22 cellular contexts compared by ENCODE assay signal in the genomic region with DNA sequence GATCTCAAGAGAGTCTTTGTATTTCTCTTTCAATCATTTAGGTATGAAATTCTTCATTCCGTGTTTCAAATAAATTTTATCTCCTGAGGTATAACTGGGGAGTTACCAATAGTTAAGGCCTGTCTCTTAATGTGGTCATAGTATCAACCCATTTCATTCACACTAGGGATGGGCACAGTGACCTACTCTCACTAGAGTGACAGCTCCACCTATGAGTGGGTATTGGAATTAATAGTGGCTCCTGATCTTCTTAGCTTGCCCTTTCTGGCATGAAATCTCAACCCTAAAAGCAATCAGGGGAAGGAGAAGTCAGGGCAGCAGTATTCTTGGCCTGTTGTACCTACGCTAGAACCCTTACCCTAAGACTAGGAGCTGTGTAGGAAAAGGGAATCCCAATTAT.
DNase-seq lines count a peak whose midpoint lies in the region; ATAC-seq, FAIRE-seq and TF ChIP-seq lines count a peak whose summit lies in the region.
"Had no signal": no experiment of that assay in that cellular context is flagged by ENCODE, and none has a peak within 500 bp of the region (broad histone marks: within the 10 kb centered on the region; RNA-seq: fewer than 3 reads in every experiment).

No MANE protein-coding gene starts in this region.

- no peak overlapping the region for H3K14ac ChIP-seq in H1 (ENCODE audit: insufficient read length)

- no peak for FAIRE-seq in H1 (lab: Jason Lieb, UNC)
- FAIRE-seq: endothelial cell of umbilical vein, keratinocyte, small intestine had no signal

- H2AFZ ChIP-seq in MM.1S (ENCODE audit: low read length), result no peak overlapping the region
- no peak overlapping the region for H2AFZ ChIP-seq in H1 (ENCODE audit: low read length)

- H3K27me3 Mint-ChIP-seq in MCF 10A (ENCODE audit: insufficient read depth, unreplicated experiment), result peaks cover 66% of the 10 kb centered on the region
- no peaks in the 10 kb centered on the region for H3K27me3 Mint-ChIP-seq in natural killer cell treated with Interleukin-12 subunit alpha and Interleukin-12 subunit beta and Interleukin-15 and Interleukin-18, amount 100 ng/mL, for 72 hours

- no peaks in the 10 kb centered on the region for H3F3A ChIP-seq in MM.1S (ENCODE audit: insufficient read depth, low read length)

- no peaks in the 10 kb centered on the region for H3K79me1 ChIP-seq in H1 (ENCODE audit: low read depth, low read length)

- H3K36me3 ChIP-seq in breast epithelium (no peaks in the 10 kb centered on the region), MM.1S (replicated peaks; ENCODE audit: insufficient read depth, low read length) (no peaks in the 10 kb centered on the region), H1 (ENCODE audit: control insufficient read depth in 2 of 4, insufficient read depth in 4 of 4, low read length in 3 of 4) (no peaks in the 10 kb centered on the region), heart right ventricle (no peaks in the 10 kb centered on the region)
- H3K36me3 ChIP-seq: brain microvascular endothelial cell, thyroid gland had no signal

- H3K23me2 ChIP-seq in H1 (ENCODE audit: low read depth, low read length), result no peaks in the 10 kb centered on the region; the same call in 1 of the 2 replicates

- no peak for ATAC-seq in heart right ventricle
- ATAC-seq in natural killer cell treated with Interleukin-12 subunit alpha and Interleukin-12 subunit beta and Interleukin-15 and Interleukin-18, amount 100 ng/mL, for 72 hours, result no peak
- ATAC-seq: CD8-positive, alpha-beta T cell; stimulated activated naive CD8-positive, alpha-beta T cell treated with anti-CD3 and anti-CD28 coated beads, Interleukin-15, Interleukin-2, amounts not matched to agents 100 U/mL and 50 U/mL, for 24 hours; T-cell had no signal

- H2BK5ac ChIP-seq in H1 (ENCODE audit: low read depth, low read length), result no peak overlapping the region

- peaks cover 0 to 3% of the 10 kb centered on the region in 2 donors for H3K9me3 ChIP-seq in breast epithelium
- no peaks in the 10 kb centered on the region for H3K9me3 ChIP-seq in MM.1S (replicated peaks; ENCODE audit: insufficient read depth, low read length)
- H3K9me3 ChIP-seq in H1 (ENCODE audit: insufficient read depth in 2 of 2, low read depth in 1 of 2, low read length in 1 of 2), result no peaks in the 10 kb centered on the region
- peaks cover 0 to 23% (median 0%) of the 10 kb centered on the region in 11 donors for H3K9me3 ChIP-seq in heart right ventricle
- H3K9me3 ChIP-seq: thyroid gland had no signal

- peak; percentile 62 to 70 for TF ChIP-seq RAD21 in H1 (IDR thresholded peaks at IDR 0.05 in 1 of 2, conservative IDR thresholded peaks at IDR 0.05 in 1 of 2; ENCODE audit: low read depth in 2 of 2, low read length in 2 of 2)

- CTCF ChIA-PET in MCF 10A (lab: Yijun Ruan, JAX), result interaction anchor here (0.6 to 3.3 kb wide), 5 partner anchors 11 to 659 kb away, joined by 3 to 36 read pairs (median 3); no protein-coding TSS in a partner anchor
- CTCF ChIA-PET in H1 (lab: Charles Lee; ENCODE audit: partially characterized antibody), result interaction anchor here (0.9 to 5.2 kb wide), 17 partner anchors 9 to 584 kb away, joined by 3 to 25 read pairs (median 5); no protein-coding TSS in a partner anchor

- no peaks in the 10 kb centered on the region for H3K36me3 Mint-ChIP-seq in MCF 10A (ENCODE audit: insufficient read depth, unreplicated experiment)
- H3K36me3 Mint-ChIP-seq in natural killer cell treated with Interleukin-12 subunit alpha and Interleukin-12 subunit beta and Interleukin-15 and Interleukin-18, amount 100 ng/mL, for 72 hours, result no peaks in the 10 kb centered on the region
- H3K36me3 Mint-ChIP-seq: CD8-positive, alpha-beta T cell; T-cell had no signal

- intact Hi-C loops in MCF 10A (cut with micrococcal nuclease), result loop anchor here (5.0 kb wide), 1 partner anchor 439 kb away; no protein-coding TSS in a partner anchor
- intact Hi-C loops in breast epithelium (cut with DNase I; ENCODE audit: low total_unique reads), result no loop called here
- intact Hi-C loops in heart right ventricle (cut with DNase I), result loop anchor here in 1 of 10 donors (5.0 kb wide), 1 partner anchor 579 kb away; no protein-coding TSS in a partner anchor

- no peak overlapping the region for H2BK15ac ChIP-seq in H1 (ENCODE audit: low read length)

- no peaks in the 10 kb centered on the region for H3K9me2 ChIP-seq in MM.1S (replicated peaks; ENCODE audit: insufficient read depth, low read length)

- TF ChIP-seq CTCF in MCF 10A (IDR thresholded peaks at IDR 0.05; ENCODE audit: unreplicated experiment) (no peak), breast epithelium (IDR thresholded peaks at IDR 0.05) (no peak), MM.1S (IDR thresholded peaks at IDR 0.05; ENCODE audit: low read length) (peak; percentile 42), H1 (IDR thresholded peaks at IDR 0.05; ENCODE audit: control extremely low read depth in 1 of 3, insufficient read depth in 1 of 3, low read depth in 1 of 3, low read length in 3 of 3) (peak in 2 of 3 experiments; percentile 34 to 59; a peak in 3 of 4 replicates), heart right ventricle (IDR thresholded peaks at IDR 0.05) (no peak)

- H3K4me1 Mint-ChIP-seq in MCF 10A (ENCODE audit: insufficient read depth, unreplicated experiment), result no peaks in the 10 kb centered on the region
- H3K4me1 Mint-ChIP-seq in natural killer cell treated with Interleukin-12 subunit alpha and Interleukin-12 subunit beta and Interleukin-15 and Interleukin-18, amount 100 ng/mL, for 72 hours (ENCODE audit: low read depth in 2 of 2), result no peaks in the 10 kb centered on the region
- H3K4me1 Mint-ChIP-seq: T-cell had no signal

- H4K5ac ChIP-seq in H1 (ENCODE audit: insufficient read length, low read depth, low read length), result no peak overlapping the region

- H3K79me2 ChIP-seq in MM.1S (ENCODE audit: low read length) (no peaks in the 10 kb centered on the region), H1 (ENCODE audit: control insufficient read depth in 1 of 2, insufficient read depth in 2 of 2, low read length in 2 of 2) (no peaks in the 10 kb centered on the region)

- H2AK5ac ChIP-seq in H1 (ENCODE audit: low read depth, low read length), result no peak overlapping the region

- H3K9ac ChIP-seq in MM.1S (ENCODE audit: low read length) (no peak overlapping the region), H1 (replicated peaks in 1 of 4; ENCODE audit: extremely low read depth in 1 of 4, low read depth in 3 of 4, low read length in 3 of 4) (no peak overlapping the region)

- H2BK20ac ChIP-seq in H1 (ENCODE audit: low read length), result no peak overlapping the region

- WGBS in H1 (ENCODE audit: extremely low coverage in 1 of 2, insufficient coverage in 1 of 2, insufficient read length in 1 of 2, insufficient replicate concordance in 2 of 2, low coverage in 1 of 2, low lambda C conversion rate in 2 of 2, missing lambda C conversion rate in 1 of 2), 2 experiments, result 89% methylated on average over 2 of the region's 2 CpGs; no CpG with 5 or more reads in 1 of the 2 experiments
- WGBS in heart right ventricle, 2 donors, result 85 to 88% methylated on average over 2 of the region's 2 CpGs

- no peak overlapping the region for H3K18ac ChIP-seq in H1 (ENCODE audit: extremely low read depth, low read length)

- H3K4me1 ChIP-seq in breast epithelium (no peaks in the 10 kb centered on the region), MM.1S (ENCODE audit: low read length) (no peaks in the 10 kb centered on the region), H1 (replicated peaks in 1 of 4; ENCODE audit: control insufficient read depth in 3 of 4, insufficient read depth in 4 of 4, low read length in 3 of 4) (no peaks in the 10 kb centered on the region), heart right ventricle (no peaks in the 10 kb centered on the region)
- H3K4me1 ChIP-seq: thyroid gland had no signal

- no peak overlapping the region for H3K23ac ChIP-seq in H1 (ENCODE audit: insufficient read length)

- H3K4me3 Mint-ChIP-seq in MCF 10A (ENCODE audit: unreplicated experiment), result no peak overlapping the region
- H3K4me3 Mint-ChIP-seq in natural killer cell treated with Interleukin-12 subunit alpha and Interleukin-12 subunit beta and Interleukin-15 and Interleukin-18, amount 100 ng/mL, for 72 hours, result no peak overlapping the region
- H3K4me3 Mint-ChIP-seq: CD8-positive, alpha-beta T cell; T-cell had no signal

- H4K20me1 ChIP-seq in MM.1S (ENCODE audit: insufficient read depth, low read length) (no peaks in the 10 kb centered on the region), H1 (replicated peaks in 1 of 2; ENCODE audit: control insufficient read depth in 1 of 2, insufficient read depth in 2 of 2, low read length in 2 of 2) (no peaks in the 10 kb centered on the region)

- H3K4ac ChIP-seq in H1 (replicated peaks; ENCODE audit: insufficient read length, low read depth, low read length), result no peak overlapping the region

- H2BK12ac ChIP-seq in H1 (ENCODE audit: low read depth, low read length), result no peak overlapping the region

- no peak overlapping the region for H3K27ac ChIP-seq in breast epithelium
- peak overlapping the region; percentile 2; the same call in 1 of the 2 replicates for H3K27ac ChIP-seq in MM.1S (ENCODE audit: low read length)
- H3K27ac ChIP-seq in H1 (ENCODE audit: low read depth, low read length), result no peak overlapping the region
- no peak overlapping the region for H3K27ac ChIP-seq in heart right ventricle
- H3K27ac ChIP-seq: brain microvascular endothelial cell, coronary artery, thyroid gland had no signal

- no peak for TF ChIP-seq EP300 in H1 (IDR thresholded peaks at IDR 0.05; ENCODE audit: borderline replicate concordance in 1 of 2, low read depth in 2 of 2, low read length in 2 of 2)

- H4K91ac ChIP-seq in H1 (replicated peaks; ENCODE audit: insufficient read length, low read length), result no peak overlapping the region

- POLR2A ChIA-PET in MCF 10A (lab: Yijun Ruan, JAX) (no interaction called here), H1 (lab: Charles Lee; ENCODE audit: partially characterized antibody) (no interaction called here)

- H3K4me2 ChIP-seq in MM.1S (ENCODE audit: low read depth, low read length), result no peak overlapping the region
- no peak overlapping the region for H3K4me2 ChIP-seq in H1 (ENCODE audit: insufficient read depth in 1 of 2, low read depth in 2 of 2, low read length in 2 of 2)

- H3K27ac Mint-ChIP-seq in MCF 10A (ENCODE audit: low read depth, unreplicated experiment), result no peak overlapping the region
- no peak overlapping the region for H3K27ac Mint-ChIP-seq in natural killer cell treated with Interleukin-12 subunit alpha and Interleukin-12 subunit beta and Interleukin-15 and Interleukin-18, amount 100 ng/mL, for 72 hours
- H3K27ac Mint-ChIP-seq: CD8-positive, alpha-beta T cell; T-cell had no signal

- H3K9me3 Mint-ChIP-seq in MCF 10A (ENCODE audit: unreplicated experiment), result no peaks in the 10 kb centered on the region
- peaks cover 6% of the 10 kb centered on the region for H3K9me3 Mint-ChIP-seq in natural killer cell treated with Interleukin-12 subunit alpha and Interleukin-12 subunit beta and Interleukin-15 and Interleukin-18, amount 100 ng/mL, for 72 hours
- H3K9me3 Mint-ChIP-seq: CD8-positive, alpha-beta T cell; T-cell had no signal

- no TSS peak for BruUV-seq in MCF 10A (replicated peaks; lab: Mats Ljungman, UMichigan)

- H3K56ac ChIP-seq in H1 (replicated peaks; ENCODE audit: insufficient read length, low read depth, low read length), result no peak overlapping the region

- no peaks in the 10 kb centered on the region for H3K27me3 ChIP-seq in breast epithelium
- H3K27me3 ChIP-seq in MM.1S (replicated peaks; ENCODE audit: insufficient read depth, low read length), result no peaks in the 10 kb centered on the region
- no peaks in the 10 kb centered on the region for H3K27me3 ChIP-seq in H1 (replicated peaks in 1 of 4; ENCODE audit: control insufficient read depth in 3 of 4, extremely low read depth in 1 of 4, insufficient read depth in 3 of 4, low read length in 3 of 4)
- H3K27me3 ChIP-seq in heart right ventricle, result no peaks in the 10 kb centered on the region
- H3K27me3 ChIP-seq: brain microvascular endothelial cell, thyroid gland had no signal

- H3K4me3 ChIP-seq in breast epithelium, result no peak overlapping the region
- no peak overlapping the region for H3K4me3 ChIP-seq in MM.1S (ENCODE audit: low read length)
- no peak overlapping the region for H3K4me3 ChIP-seq in H1 (ENCODE audit: extremely low read depth in 1 of 4, insufficient read depth in 2 of 4, low read depth in 3 of 4, low read length in 4 of 4)
- no peak overlapping the region for H3K4me3 ChIP-seq in heart right ventricle
- H3K4me3 ChIP-seq: coronary artery, lung, thyroid gland had no signal

- TF ChIP-seq POLR2A in breast epithelium (IDR thresholded peaks at IDR 0.05) (no peak), H1 (IDR thresholded peaks at IDR 0.05; ENCODE audit: control extremely low read depth in 1 of 2, low read depth in 2 of 2, low read length in 2 of 2) (no peak)

- peak; percentile 2 for DNase-seq in MCF 10A (ENCODE audit: unreplicated experiment)
- DNase-seq in breast epithelium (ENCODE audit: low spot score in 2 of 2), result no peak
- DNase-seq in MM.1S, result peak; percentile 9
- no peak for DNase-seq in H1 (ENCODE audit: low read depth in 1 of 2, low spot score in 2 of 2)
- no peak for DNase-seq in heart right ventricle
- DNase-seq in stimulated activated naive CD4-positive, alpha-beta T cell treated with Interleukin-2 at 50 U/mL for 16 hours (lab: John Stamatoyannopoulos, UW), result no peak
- DNase-seq in natural killer cell treated with Interleukin-12 subunit alpha and Interleukin-12 subunit beta and Interleukin-15 and Interleukin-18, amount 100 ng/mL, for 72 hours (ENCODE audit: low spot score), result no peak
- no peak for DNase-seq in NCI-H226
- DNase-seq: activated CD4-positive, alpha-beta T cell treated with anti-CD3 and anti-CD28 coated beads, Interleukin-2, amount 50 U/mL, for 1 hour; activated CD8-positive, alpha-beta memory T cell treated with anti-CD3 and anti-CD28 coated beads, Interleukin-2, amount 50 U/mL, for 4 hours; activated effector memory CD4-positive, alpha-beta T cell treated with Interleukin-2 at 50 U/mL for 16 hours; brain microvascular endothelial cell; CD8-positive, alpha-beta T cell; NCI-H187 treated with DMSO at 0.1 percent for 48 hours; small intestine; stimulated activated naive CD8-positive, alpha-beta T cell treated with anti-CD3 and anti-CD28 coated beads, Interleukin-15, Interleukin-2, amounts not matched to agents 100 U/mL and 50 U/mL, for 24 hours; T-cell; thyroid gland had no signal

- no peak overlapping the region for H2BK120ac ChIP-seq in H1 (replicated peaks; ENCODE audit: low read depth, low read length)

- no peak overlapping the region for H4K8ac ChIP-seq in H1 (ENCODE audit: extremely low read depth, insufficient read depth, low read length)

Comparison
In these comparisons a context has a peak if more than half of its experiments do, and no peak if none do; other contexts are left out.
1. DNase-seq: peak in MCF 10A (single experiment) and MM.1S (single experiment); none in breast epithelium (0 of 2), H1 (0 of 2), heart right ventricle (0 of 2), stimulated activated naive CD4-positive, alpha-beta T cell treated with Interleukin-2 at 50 U/mL for 16 hours (single experiment), natural killer cell treated with Interleukin-12 subunit alpha and Interleukin-12 subunit beta and Interleukin-15 and Interleukin-18, amount 100 ng/mL, for 72 hours (single experiment) and NCI-H226 (single experiment).
2. CTCF ChIP-seq: peak in MM.1S (single experiment) and H1 (2 of 3); none in MCF 10A (single experiment), breast epithelium (0 of 3) and heart right ventricle (0 of 9).